In the genomic region with DNA sequence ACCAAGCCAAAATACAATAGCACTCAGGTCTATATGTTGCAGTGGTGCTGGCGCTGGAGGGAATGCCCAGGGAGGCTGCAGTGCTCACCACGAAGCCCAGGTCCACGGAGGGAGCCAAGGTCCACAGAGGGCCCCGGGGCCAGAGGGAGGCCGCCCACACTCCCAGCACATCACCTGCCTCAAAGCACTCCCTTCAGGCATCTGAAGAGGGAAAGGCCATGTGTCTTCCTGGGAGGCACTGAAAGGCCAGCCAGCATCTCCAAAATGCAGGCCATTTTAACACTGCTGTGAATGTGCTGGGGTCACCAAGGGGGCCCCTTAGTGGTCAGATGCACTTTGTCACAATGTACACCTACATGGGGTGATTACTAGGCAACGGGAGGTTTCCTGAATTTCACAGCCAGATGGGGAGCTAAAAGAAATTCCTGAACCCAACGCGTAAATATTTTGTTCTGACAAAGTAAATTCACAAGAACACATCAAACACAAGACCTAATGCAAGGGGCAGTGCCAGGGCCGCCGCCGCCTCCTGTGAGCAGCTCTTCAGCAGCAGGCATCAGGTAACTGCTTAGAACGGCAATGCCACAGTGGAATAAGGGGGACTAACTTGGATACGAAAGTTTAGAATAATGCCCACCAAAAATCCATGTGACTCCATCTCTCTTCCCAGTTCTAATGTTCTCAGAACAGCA, we compare ENCODE assay signal across 15 cellular contexts. TPM values are rescaled to one million over a fixed set of nuclear protein-coding genes. Genes with fewer than 3 reads are reported as not detected.
DNase-seq lines count a peak whose midpoint lies in the region; ATAC-seq, FAIRE-seq and TF ChIP-seq lines count a peak whose summit lies in the region.
"Had no signal": no experiment of that assay in that cellular context is flagged by ENCODE, and none has a peak within 500 bp of the region (broad histone marks: within the 10 kb centered on the region; RNA-seq: fewer than 3 reads in every experiment).

No MANE protein-coding gene starts in this region.

- H3K4me1 ChIP-seq in A549 (peaks cover 9% of the 10 kb centered on the region; the same call in 2 of the 3 replicates), GM23338 (ENCODE audit: insufficient read depth) (no peaks in the 10 kb centered on the region), rectal smooth muscle tissue (ENCODE audit: control insufficient read depth, insufficient read depth, low read length) (peaks cover 24% of the 10 kb centered on the region)

- no peak for TF ChIP-seq RAD21 in A549 (conservative IDR thresholded peaks at IDR 0.05 in 1 of 2, IDR thresholded peaks at IDR 0.05 in 1 of 2)

- POLR2A ChIA-PET in A549 (lab: Yijun Ruan, JAX) = no interaction called here

- TF ChIP-seq EP300 in A549 (IDR thresholded peaks at IDR 0.05) = no peak

- H3K9me2 ChIP-seq in GM23338 (ENCODE audit: insufficient read depth) = no peaks in the 10 kb centered on the region

- peaks cover 64% of the 10 kb centered on the region for H3K36me3 Mint-ChIP-seq in GM23338 (ENCODE audit: low read depth)

- H3K4me3 Mint-ChIP-seq in GM23338 = no peak overlapping the region
- H3K4me3 Mint-ChIP-seq: T-helper 1 cell treated with Interleukin-12 subunit alpha and Interleukin-12 subunit beta and Interleukin-4 antibody, amounts not matched to agents 30 μg/mL and 1 μg/mL, for 36 hours had no signal

- H3K4me3 ChIP-seq in A549 (no peak overlapping the region), GM23338 (no peak overlapping the region), rectal smooth muscle tissue (ENCODE audit: low read length) (no peak overlapping the region)
- H3K4me3 ChIP-seq: Peyer's patch had no signal

- H3K4me2 ChIP-seq in A549 (no peak overlapping the region), GM23338 (no peak overlapping the region)

- no peak for DNase-seq in A549 (ENCODE audit: low read depth in 1 of 2, low spot score in 1 of 2)
- no peak for DNase-seq in GM23338 (ENCODE audit: low spot score)
- no peak for DNase-seq in 8988T
- no peak for DNase-seq in T-helper 1 cell
- DNase-seq: activated CD8-positive, alpha-beta memory T cell treated with anti-CD3 and anti-CD28 coated beads for 24 hours; IMR-90; NCI-H1436 treated with DMSO at 0.1 percent for 48 hours; NCI-H524 treated with DMSO at 0.1 percent for 48 hours had no signal

- no peak overlapping the region for H2AFZ ChIP-seq in GM23338

- TF ChIP-seq POLR2A in A549 (IDR thresholded peaks at IDR 0.05; ENCODE audit: low read length) = no peak

- H3K4me1 Mint-ChIP-seq in GM23338 = peaks cover 22% of the 10 kb centered on the region

- H3K36me3 ChIP-seq in GM23338 (ENCODE audit: insufficient read depth) (peaks cover 39% of the 10 kb centered on the region), rectal smooth muscle tissue (ENCODE audit: control insufficient read depth, insufficient read depth, low read length) (peaks cover 13% of the 10 kb centered on the region)

- H3K9me3 ChIP-seq in A549 = no peaks in the 10 kb centered on the region
- H3K9me3 ChIP-seq: Peyer's patch had no signal

- peaks cover 33% of the 10 kb centered on the region for H3K79me2 ChIP-seq in GM23338 (replicated peaks; ENCODE audit: insufficient read depth)

- no peak overlapping the region for H3K27ac Mint-ChIP-seq in GM23338

- H3K9ac ChIP-seq in rectal smooth muscle tissue (ENCODE audit: low read length) = no peak overlapping the region

- TF ChIP-seq CTCF in A549 (IDR thresholded peaks at IDR 0.05) = no peak
- TF ChIP-seq CTCF in GM23338 (conservative IDR thresholded peaks at IDR 0.05; ENCODE audit: low read depth in 2 of 2) = no peak

- H3K27ac ChIP-seq in A549 (no peak overlapping the region), GM23338 (ENCODE audit: low read depth) (peak overlapping the region; percentile 84; the same call in 1 of the 2 replicates), cingulate gyrus (ENCODE audit: low read depth, low read length) (peak overlapping the region; percentile 62), rectal smooth muscle tissue (ENCODE audit: low read depth, low read length) (peak overlapping the region; percentile 21)

- no peak for FAIRE-seq in A549 (lab: Jason Lieb, UNC)
- FAIRE-seq: keratinocyte had no signal

- no peak for ATAC-seq in A549
- ATAC-seq in GM23338 = no peak
- no peak for ATAC-seq in HG03175 (IDR thresholded peaks at IDR 0.05; ENCODE audit: unreplicated experiment)
- ATAC-seq in GM18873 (IDR thresholded peaks at IDR 0.05; ENCODE audit: low FRiP score, unreplicated experiment) = no peak

- CTCF ChIA-PET in A549 (lab: Yijun Ruan, JAX) = interaction anchor here (1.0 to 1.9 kb wide), 3 partner anchors 9 to 44 kb away, joined by 3 to 6 read pairs (median 4); no protein-coding TSS in a partner anchor

- WGBS in A549 (ENCODE audit: missing lambda C conversion rate) = 84% methylated on average over 13 of the region's 13 CpGs

- H3K9me3 Mint-ChIP-seq in GM23338 = no peaks in the 10 kb centered on the region
- H3K9me3 Mint-ChIP-seq: T-helper 1 cell treated with Interleukin-12 subunit alpha and Interleukin-12 subunit beta and Interleukin-4 antibody, amounts not matched to agents 30 μg/mL and 1 μg/mL, for 36 hours had no signal

- H4K20me1 ChIP-seq in GM23338 (replicated peaks; ENCODE audit: insufficient read depth) = peaks cover 46% of the 10 kb centered on the region

- H3K27me3 ChIP-seq in GM23338 (ENCODE audit: insufficient read depth) (no peaks in the 10 kb centered on the region), rectal smooth muscle tissue (ENCODE audit: control insufficient read depth, insufficient read depth, low read length) (no peaks in the 10 kb centered on the region)
- H3K27me3 ChIP-seq: Peyer's patch had no signal

- H3K27me3 Mint-ChIP-seq in GM23338 (ENCODE audit: insufficient read depth, low read depth, poor library complexity) = peaks cover 28% of the 10 kb centered on the region

- H3F3A ChIP-seq in GM23338 (replicated peaks; ENCODE audit: low read depth) = peaks cover 55% of the 10 kb centered on the region

TF ChIP-seq in A549, 52 proteins besides CTCF, POLR2A, EP300 and RAD21:
- 0 out of 2 replicates have a peak, but pooled peaks have one; percentile 0 for TF ChIP-seq POLR2AphosphoS2 (conservative IDR thresholded peaks at IDR 0.05; ENCODE audit: low read length)
- TF ChIP-seq HOXB13 (CRISPR knock-in tag; IDR thresholded peaks at IDR 0.05; ENCODE audit: low read depth) = no peak
- no peak for TF ChIP-seq RFX5 (IDR thresholded peaks at IDR 0.05)
- TF ChIP-seq, protein P1, sequence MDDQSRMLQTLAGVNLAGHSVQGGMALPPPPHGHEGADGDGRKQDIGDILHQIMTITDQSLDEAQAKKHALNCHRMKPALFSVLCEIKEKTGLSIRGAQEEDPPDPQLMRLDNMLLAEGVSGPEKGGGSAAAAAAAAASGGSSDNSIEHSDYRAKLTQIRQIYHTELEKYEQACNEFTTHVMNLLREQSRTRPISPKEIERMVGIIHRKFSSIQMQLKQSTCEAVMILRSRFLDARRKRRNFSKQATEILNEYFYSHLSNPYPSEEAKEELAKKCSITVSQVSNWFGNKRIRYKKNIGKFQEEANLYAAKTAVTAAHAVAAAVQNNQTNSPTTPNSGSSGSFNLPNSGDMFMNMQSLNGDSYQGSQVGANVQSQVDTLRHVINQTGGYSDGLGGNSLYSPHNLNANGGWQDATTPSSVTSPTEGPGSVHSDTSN (IDR thresholded peaks at IDR 0.05) = no peak
- no peak for TF ChIP-seq CBX8 (IDR thresholded peaks at IDR 0.05)

TF ChIP-seq in GM23338, 12 proteins besides CTCF, POLR2A, EP300 and RAD21 (continues in another document):
- TF ChIP-seq, protein P2, sequence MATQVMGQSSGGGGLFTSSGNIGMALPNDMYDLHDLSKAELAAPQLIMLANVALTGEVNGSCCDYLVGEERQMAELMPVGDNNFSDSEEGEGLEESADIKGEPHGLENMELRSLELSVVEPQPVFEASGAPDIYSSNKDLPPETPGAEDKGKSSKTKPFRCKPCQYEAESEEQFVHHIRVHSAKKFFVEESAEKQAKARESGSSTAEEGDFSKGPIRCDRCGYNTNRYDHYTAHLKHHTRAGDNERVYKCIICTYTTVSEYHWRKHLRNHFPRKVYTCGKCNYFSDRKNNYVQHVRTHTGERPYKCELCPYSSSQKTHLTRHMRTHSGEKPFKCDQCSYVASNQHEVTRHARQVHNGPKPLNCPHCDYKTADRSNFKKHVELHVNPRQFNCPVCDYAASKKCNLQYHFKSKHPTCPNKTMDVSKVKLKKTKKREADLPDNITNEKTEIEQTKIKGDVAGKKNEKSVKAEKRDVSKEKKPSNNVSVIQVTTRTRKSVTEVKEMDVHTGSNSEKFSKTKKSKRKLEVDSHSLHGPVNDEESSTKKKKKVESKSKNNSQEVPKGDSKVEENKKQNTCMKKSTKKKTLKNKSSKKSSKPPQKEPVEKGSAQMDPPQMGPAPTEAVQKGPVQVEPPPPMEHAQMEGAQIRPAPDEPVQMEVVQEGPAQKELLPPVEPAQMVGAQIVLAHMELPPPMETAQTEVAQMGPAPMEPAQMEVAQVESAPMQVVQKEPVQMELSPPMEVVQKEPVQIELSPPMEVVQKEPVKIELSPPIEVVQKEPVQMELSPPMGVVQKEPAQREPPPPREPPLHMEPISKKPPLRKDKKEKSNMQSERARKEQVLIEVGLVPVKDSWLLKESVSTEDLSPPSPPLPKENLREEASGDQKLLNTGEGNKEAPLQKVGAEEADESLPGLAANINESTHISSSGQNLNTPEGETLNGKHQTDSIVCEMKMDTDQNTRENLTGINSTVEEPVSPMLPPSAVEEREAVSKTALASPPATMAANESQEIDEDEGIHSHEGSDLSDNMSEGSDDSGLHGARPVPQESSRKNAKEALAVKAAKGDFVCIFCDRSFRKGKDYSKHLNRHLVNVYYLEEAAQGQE (IDR thresholded peaks at IDR 0.05; ENCODE audit: unreplicated experiment) = no peak
- no peak for TF ChIP-seq ZNF114 (CRISPR knock-in tag; IDR thresholded peaks at IDR 0.05)
- TF ChIP-seq ZNF331 (CRISPR knock-in tag; IDR thresholded peaks at IDR 0.05; ENCODE audit: low read depth) = no peak
- no peak for TF ChIP-seq POLR2AphosphoS5 (IDR thresholded peaks at IDR 0.05; ENCODE audit: low read depth)
- TF ChIP-seq EZH2phosphoT487 (IDR thresholded peaks at IDR 0.05; ENCODE audit: unreplicated experiment) = no peak
- no peak for TF ChIP-seq EZH2 (IDR thresholded peaks at IDR 0.05; ENCODE audit: low read depth, unreplicated experiment)
- TF ChIP-seq CREB1 (CRISPR knock-in tag; IDR thresholded peaks at IDR 0.05; ENCODE audit: low read depth) = no peak
- no peak for TF ChIP-seq JUNB (IDR thresholded peaks at IDR 0.05; ENCODE audit: unreplicated experiment)
- TF ChIP-seq STAT1 (IDR thresholded peaks at IDR 0.05; ENCODE audit: unreplicated experiment) = no peak

RNA-seq across cellular contexts. Expression of a gene that starts 42.8 kb away (rescaled TPM):
- polyA plus RNA-seq in A549 (2011; rRNA removed) = 293 and 300 TPM in 2 replicates
- polyA plus RNA-seq in A549 (2012; cell fraction: cytosol; rRNA removed) = 152 and 192 TPM in 2 replicates
- 274 and 304 TPM in 2 replicates for polyA plus RNA-seq in A549 (2012; cell fraction: nucleus; rRNA removed)
- 130 to 141 TPM (median 134 TPM) in 3 replicates for polyA plus RNA-seq in A549 (2017; fragmentation: RNase III; extraction: RNeasy Plus Mini Kit Qiagen cat#74134 plus additional on column Dnase treatment)
- polyA minus RNA-seq in A549 (2011; rRNA and poly(A)+ RNA removed) = 312 and 352 TPM in 2 replicates
- 285 and 296 TPM in 2 replicates for total RNA-seq in GM23338 (2014; rRNA removed; shearing (Covaris generic))
- polyA plus RNA-seq in GM23338 (2016; fragmentation: Nextera tagmentation; extraction: Ambion mirVana) = 68.9 and 77.4 TPM in 2 replicates

Comparison
In these comparisons a context has a peak if more than half of its experiments do, and no peak if none do; other contexts are left out.
1. H3K27ac ChIP-seq: peak in GM23338 (single experiment), cingulate gyrus (single experiment) and rectal smooth muscle tissue (single experiment); none in A549 (0 of 2).